In genomic region chr5:177374211-177374610, GRCh38 we compare ENCODE assay signal across 22 cellular contexts. TPM values are rescaled to one million over a fixed set of nuclear protein-coding genes. Genes with fewer than 3 reads are reported as not detected.
DNase-seq lines count a peak whose midpoint lies in the region; ATAC-seq, FAIRE-seq and TF ChIP-seq lines count a peak whose summit lies in the region.
"Had no signal": no experiment of that assay in that cellular context is flagged by ENCODE, and none has a peak within 500 bp of the region (broad histone marks: within the 10 kb centered on the region; RNA-seq: fewer than 3 reads in every experiment).

No MANE protein-coding gene starts in this region.

- H3K9me1 ChIP-seq in keratinocyte (ENCODE audit: control insufficient read depth, extremely low read depth, insufficient read depth, low read length) = peaks cover 2% of the 10 kb centered on the region

- no peaks in the 10 kb centered on the region for H3K27me3 Mint-ChIP-seq in CD4-positive, CD25-positive, alpha-beta regulatory T cell
- no peaks in the 10 kb centered on the region for H3K27me3 Mint-ChIP-seq in activated T-helper 1 cell treated with anti-CD3 and anti-CD28 coated beads, Interleukin-12 subunit alpha, Interleukin-12 subunit beta, Interleukin-2, Interleukin-4 antibody, amounts not matched to agents 30 ng/mL and 10 ng/mL and 1 ng/mL, durations not matched to agents 14 hours and 24 hours and 36 hours (ENCODE audit: insufficient read depth)

- TF ChIP-seq CTCF in 22Rv1 (IDR thresholded peaks at IDR 0.05) = no peak
- no peak for TF ChIP-seq CTCF in keratinocyte (optimal IDR thresholded peaks at IDR 0.05 in 1 of 3, IDR thresholded peaks at IDR 0.05 in 1 of 3, conservative IDR thresholded peaks at IDR 0.05 in 1 of 3; ENCODE audit: extremely low read depth in 1 of 3, insufficient read depth in 2 of 3, low read length in 3 of 3)
- TF ChIP-seq CTCF in dorsolateral prefrontal cortex (IDR thresholded peaks at IDR 0.05 in 54 of 56, conservative IDR thresholded peaks at IDR 0.05 in 2 of 56; ENCODE audit: low read depth in 1 of 56, partially characterized antibody in 56 of 56) = no peak

- intact Hi-C loops in activated T-helper 1 cell treated with anti-CD3 and anti-CD28 coated beads, Interleukin-12 subunit alpha, Interleukin-12 subunit beta, Interleukin-2, Interleukin-4 antibody, amounts not matched to agents 30 ng/mL and 10 ng/mL and 1 ng/mL, durations not matched to agents 14 hours and 24 hours and 36 hours (cut with micrococcal nuclease) = no loop called here
- intact Hi-C loops in dorsolateral prefrontal cortex (cut with DNase I) = no loop called here

- no peaks in the 10 kb centered on the region for H3K79me2 ChIP-seq in keratinocyte (ENCODE audit: control insufficient read depth, insufficient read depth, low read length)

- no peak for DNase-seq in CD4-positive, CD25-positive, alpha-beta regulatory T cell
- DNase-seq in activated T-helper 1 cell treated with anti-CD3 and anti-CD28 coated beads, Interleukin-12 subunit alpha, Interleukin-12 subunit beta, Interleukin-2, Interleukin-4 antibody, amounts not matched to agents 30 ng/mL and 10 ng/mL and 1 ng/mL, durations not matched to agents 14 hours and 24 hours and 36 hours (ENCODE audit: low spot score) = no peak
- DNase-seq in keratinocyte (ENCODE audit: low read depth, low spot score) = no peak
- DNase-seq in dorsolateral prefrontal cortex = no peak
- DNase-seq: body of pancreas; cortex of kidney; GF-D8; left colon; NCI-H1048; NCI-H2081; occipital lobe; right cardiac atrium; RPMI8226; stimulated activated CD4-positive, alpha-beta T cell treated with anti-CD3 and anti-CD28 coated beads, Interleukin-2, amount 100 ng/mL, for 24 hours had no signal

- H3K4me2 ChIP-seq in keratinocyte (ENCODE audit: control insufficient read depth, extremely low read depth, insufficient read depth, low read depth, low read length) = peak overlapping the region; percentile 70

- H3K36me3 Mint-ChIP-seq in CD4-positive, CD25-positive, alpha-beta regulatory T cell = peaks cover 3% of the 10 kb centered on the region
- H3K36me3 Mint-ChIP-seq in activated T-helper 1 cell treated with anti-CD3 and anti-CD28 coated beads, Interleukin-12 subunit alpha, Interleukin-12 subunit beta, Interleukin-2, Interleukin-4 antibody, amounts not matched to agents 30 ng/mL and 10 ng/mL and 1 ng/mL, durations not matched to agents 14 hours and 24 hours and 36 hours (ENCODE audit: low read depth) = peaks cover 8% of the 10 kb centered on the region

- H3K27me3 ChIP-seq in CD4-positive, CD25-positive, alpha-beta regulatory T cell (ENCODE audit: control insufficient read depth, insufficient read depth, low read length) = no peaks in the 10 kb centered on the region
- no peaks in the 10 kb centered on the region for H3K27me3 ChIP-seq in keratinocyte (ENCODE audit: control insufficient read depth, extremely low read depth, insufficient read depth, low read length)
- peaks cover 0 to 19% (median 0%) of the 10 kb centered on the region in 45 donors for H3K27me3 ChIP-seq in dorsolateral prefrontal cortex
- H3K27me3 ChIP-seq: body of pancreas had no signal

- peak overlapping the region; percentile 49 for H2AFZ ChIP-seq in keratinocyte (ENCODE audit: control insufficient read depth, low read length)

- peaks cover 7 to 66% (median 23%) of the 10 kb centered on the region in 4 donors for H3K4me1 Mint-ChIP-seq in CD4-positive, CD25-positive, alpha-beta regulatory T cell
- H3K4me1 Mint-ChIP-seq in activated T-helper 1 cell treated with anti-CD3 and anti-CD28 coated beads, Interleukin-12 subunit alpha, Interleukin-12 subunit beta, Interleukin-2, Interleukin-4 antibody, amounts not matched to agents 30 ng/mL and 10 ng/mL and 1 ng/mL, durations not matched to agents 14 hours and 24 hours and 36 hours (ENCODE audit: low read depth) = peaks cover 44% of the 10 kb centered on the region

- peaks cover 16% of the 10 kb centered on the region for H3K36me3 ChIP-seq in CD4-positive, CD25-positive, alpha-beta regulatory T cell (ENCODE audit: control insufficient read depth, insufficient read depth, low read length)
- peaks cover 0 to 4% of the 10 kb centered on the region in 2 experiments for H3K36me3 ChIP-seq in keratinocyte (ENCODE audit: control insufficient read depth in 2 of 2, extremely low read depth in 1 of 2, insufficient read depth in 2 of 2, low read length in 2 of 2)

- no peak for ATAC-seq in CD4-positive, CD25-positive, alpha-beta regulatory T cell (ENCODE audit: low read depth in 2 of 2)
- ATAC-seq in GM21423 (IDR thresholded peaks at IDR 0.05; ENCODE audit: unreplicated experiment) = no peak
- no peak for ATAC-seq in HG03439 (IDR thresholded peaks at IDR 0.05; ENCODE audit: unreplicated experiment)
- ATAC-seq: body of pancreas, GM12878, left colon, right cardiac atrium had no signal

- H3K9me3 ChIP-seq in CD4-positive, CD25-positive, alpha-beta regulatory T cell (ENCODE audit: control insufficient read depth in 2 of 2, low read length in 2 of 2) = no peaks in the 10 kb centered on the region
- H3K9me3 ChIP-seq in keratinocyte (ENCODE audit: control insufficient read depth, low read depth, low read length) = no peaks in the 10 kb centered on the region
- H3K9me3 ChIP-seq: body of pancreas had no signal

- H3K27ac ChIP-seq in 22Rv1 = peak overlapping the region; percentile 15; the same call in 1 of the 2 replicates
- H3K27ac ChIP-seq in CD4-positive, CD25-positive, alpha-beta regulatory T cell (ENCODE audit: insufficient read depth, low read length, poor library complexity, severe bottlenecking) = peak overlapping the region; percentile 69
- no peak overlapping the region for H3K27ac ChIP-seq in keratinocyte (ENCODE audit: control insufficient read depth, insufficient read depth, low read length)
- H3K27ac ChIP-seq in dorsolateral prefrontal cortex = no peak overlapping the region
- H3K27ac ChIP-seq: body of pancreas had no signal

- FAIRE-seq in keratinocyte (lab: Jason Lieb, UNC) = peak; percentile 74
- FAIRE-seq: GM12878 had no signal

- peak overlapping the region; percentile 85 to 93 (median 86) for H3K27ac Mint-ChIP-seq in CD4-positive, CD25-positive, alpha-beta regulatory T cell
- H3K27ac Mint-ChIP-seq in activated T-helper 1 cell treated with anti-CD3 and anti-CD28 coated beads, Interleukin-12 subunit alpha, Interleukin-12 subunit beta, Interleukin-2, Interleukin-4 antibody, amounts not matched to agents 30 ng/mL and 10 ng/mL and 1 ng/mL, durations not matched to agents 14 hours and 24 hours and 36 hours = peak overlapping the region; percentile 20

- no peak overlapping the region for H3K4me3 ChIP-seq in CD4-positive, CD25-positive, alpha-beta regulatory T cell (ENCODE audit: low read depth, low read length)
- peak overlapping the region in 2 of 3 experiments; percentile 27 to 32 for H3K4me3 ChIP-seq in keratinocyte (ENCODE audit: control insufficient read depth in 2 of 3, extremely low read depth in 1 of 3, insufficient read depth in 2 of 3, low read depth in 1 of 3, low read length in 3 of 3)
- H3K4me3 ChIP-seq in dorsolateral prefrontal cortex = no peak overlapping the region
- H3K4me3 ChIP-seq: body of pancreas, GM12878 had no signal

- dilution Hi-C loops in keratinocyte (cut with MboI; ENCODE audit: extremely low pct_ligation_motif_present, low sequenced_read_pairs) = no loop called here

- H3K4me1 ChIP-seq in CD4-positive, CD25-positive, alpha-beta regulatory T cell (ENCODE audit: control insufficient read depth, insufficient read depth, low read length, poor library complexity, severe bottlenecking) = peaks cover 54% of the 10 kb centered on the region
- peaks cover 35% of the 10 kb centered on the region for H3K4me1 ChIP-seq in keratinocyte (ENCODE audit: control insufficient read depth, extremely low read depth, insufficient read depth, low read length)

- H4K20me1 ChIP-seq in keratinocyte (ENCODE audit: control insufficient read depth, extremely low read depth, insufficient read depth, low read length) = no peaks in the 10 kb centered on the region

- no peaks in the 10 kb centered on the region for H3K9me3 Mint-ChIP-seq in CD4-positive, CD25-positive, alpha-beta regulatory T cell
- no peaks in the 10 kb centered on the region for H3K9me3 Mint-ChIP-seq in activated T-helper 1 cell treated with anti-CD3 and anti-CD28 coated beads, Interleukin-12 subunit alpha, Interleukin-12 subunit beta, Interleukin-2, Interleukin-4 antibody, amounts not matched to agents 30 ng/mL and 10 ng/mL and 1 ng/mL, durations not matched to agents 14 hours and 24 hours and 36 hours

- H3K9ac ChIP-seq in keratinocyte (ENCODE audit: control insufficient read depth, extremely low read depth, insufficient read depth, low read length) = no peak overlapping the region

- peak overlapping the region; percentile 19 to 68 (median 49) for H3K4me3 Mint-ChIP-seq in CD4-positive, CD25-positive, alpha-beta regulatory T cell
- H3K4me3 Mint-ChIP-seq in activated T-helper 1 cell treated with anti-CD3 and anti-CD28 coated beads, Interleukin-12 subunit alpha, Interleukin-12 subunit beta, Interleukin-2, Interleukin-4 antibody, amounts not matched to agents 30 ng/mL and 10 ng/mL and 1 ng/mL, durations not matched to agents 14 hours and 24 hours and 36 hours = no peak overlapping the region

RNA-seq across cellular contexts. Expression of gene SLC34A1, which starts 10.0 kb away (rescaled TPM):
- 0.20 TPM for total RNA-seq in CD4-positive, CD25-positive, alpha-beta regulatory T cell
- not detected for polyA plus RNA-seq in CD4-positive, CD25-positive, alpha-beta regulatory T cell
- 0.26 TPM in 1 of 2 replicates, not detected in the other for total RNA-seq in activated T-helper 1 cell treated with anti-CD3 and anti-CD28 coated beads, Interleukin-12 subunit alpha, Interleukin-12 subunit beta, Interleukin-2, Interleukin-4 antibody, amounts not matched to agents 30 ng/mL and 10 ng/mL and 1 ng/mL, durations not matched to agents 14 hours and 24 hours and 36 hours
- polyA plus RNA-seq in keratinocyte = 0.02 to 0.07 TPM (median 0.06 TPM) in 3 replicates
- not detected for polyA plus RNA-seq in keratinocyte (2011; ENCODE audit: low read depth)
- 0.04 TPM in 1 of 2 replicates, not detected in the other for polyA plus RNA-seq in keratinocyte (2011; cell fraction: cytosol; rRNA removed)
- 0.11 and 0.13 TPM in 2 replicates for polyA plus RNA-seq in keratinocyte (2011; cell fraction: nucleus; rRNA removed)
- 0.06 TPM in 1 of 2 replicates, not detected in the other for polyA plus RNA-seq in keratinocyte (2012; ENCODE audit: low replicate concordance)
- 0.22 to 0.30 TPM in 2 of 3 replicates, not detected in the other for polyA minus RNA-seq in keratinocyte
- not detected for polyA minus RNA-seq in keratinocyte (2011; cell fraction: cytosol; rRNA and poly(A)+ RNA removed)
- polyA minus RNA-seq in keratinocyte (2011; cell fraction: nucleus; rRNA and poly(A)+ RNA removed) = 0.32 and 0.47 TPM in 2 replicates
- not detected for total RNA-seq in dorsolateral prefrontal cortex
- total RNA-seq: body of pancreas, epithelial cell of proximal tubule, left colon, NCI-H460, occipital lobe, right cardiac atrium had no signal
- polyA plus RNA-seq: BJ, right cardiac atrium had no signal

RNA-seq across cellular contexts. Expression of gene RGS14, which starts 16.5 kb away (rescaled TPM):
- total RNA-seq in CD4-positive, CD25-positive, alpha-beta regulatory T cell = 93.3 TPM
- 10 to 100 TPM; 40.1 to 59.8 (median 52.7) TPM for polyA plus RNA-seq in CD4-positive, CD25-positive, alpha-beta regulatory T cell
- total RNA-seq in activated T-helper 1 cell treated with anti-CD3 and anti-CD28 coated beads, Interleukin-12 subunit alpha, Interleukin-12 subunit beta, Interleukin-2, Interleukin-4 antibody, amounts not matched to agents 30 ng/mL and 10 ng/mL and 1 ng/mL, durations not matched to agents 14 hours and 24 hours and 36 hours = 37.8 and 41.3 TPM in 2 replicates
- 8.6 to 10.6 TPM (median 9.3 TPM) in 3 replicates for polyA plus RNA-seq in keratinocyte
- polyA plus RNA-seq in keratinocyte (2011; ENCODE audit: low read depth) = 1.1 TPM
- polyA plus RNA-seq in keratinocyte (2011; cell fraction: cytosol; rRNA removed) = 5.3 and 14.2 TPM in 2 replicates
- polyA plus RNA-seq in keratinocyte (2011; cell fraction: nucleus; rRNA removed) = 12.9 and 17.9 TPM in 2 replicates
- polyA plus RNA-seq in keratinocyte (2012; ENCODE audit: low replicate concordance) = 3.5 and 10.1 TPM in 2 replicates
- polyA minus RNA-seq in keratinocyte = 3.4 to 13.1 TPM (median 5.4 TPM) in 3 replicates
- 10.2 TPM for polyA minus RNA-seq in keratinocyte (2011; cell fraction: cytosol; rRNA and poly(A)+ RNA removed)
- 4.0 and 5.9 TPM in 2 replicates for polyA minus RNA-seq in keratinocyte (2011; cell fraction: nucleus; rRNA and poly(A)+ RNA removed)
- total RNA-seq in dorsolateral prefrontal cortex = 10 to 100 TPM in 117 of 120 experiments, 1 to 10 TPM in 3; 3.8 to 52.2 (median 23.9) TPM

RNA-seq across cellular contexts. Expression of gene LMAN2, which starts 22.7 kb away (rescaled TPM):
- 77.9 TPM for total RNA-seq in CD4-positive, CD25-positive, alpha-beta regulatory T cell
- polyA plus RNA-seq in CD4-positive, CD25-positive, alpha-beta regulatory T cell = 100 to 1,000 TPM; 227 to 289 (median 240) TPM
- total RNA-seq in activated T-helper 1 cell treated with anti-CD3 and anti-CD28 coated beads, Interleukin-12 subunit alpha, Interleukin-12 subunit beta, Interleukin-2, Interleukin-4 antibody, amounts not matched to agents 30 ng/mL and 10 ng/mL and 1 ng/mL, durations not matched to agents 14 hours and 24 hours and 36 hours = 108 and 118 TPM in 2 replicates
- polyA plus RNA-seq in keratinocyte = 105 to 147 TPM (median 146 TPM) in 3 replicates
- 123 TPM for polyA plus RNA-seq in keratinocyte (2011; ENCODE audit: low read depth)
- polyA plus RNA-seq in keratinocyte (2011; cell fraction: cytosol; rRNA removed) = 97.8 and 116 TPM in 2 replicates
- polyA plus RNA-seq in keratinocyte (2011; cell fraction: nucleus; rRNA removed) = 203 and 245 TPM in 2 replicates
- polyA plus RNA-seq in keratinocyte (2012; ENCODE audit: low replicate concordance) = 87.3 and 153 TPM in 2 replicates
- 165 to 210 TPM (median 166 TPM) in 3 replicates for polyA minus RNA-seq in keratinocyte
- polyA minus RNA-seq in keratinocyte (2011; cell fraction: cytosol; rRNA and poly(A)+ RNA removed) = 248 TPM
- polyA minus RNA-seq in keratinocyte (2011; cell fraction: nucleus; rRNA and poly(A)+ RNA removed) = 118 and 135 TPM in 2 replicates
- total RNA-seq in dorsolateral prefrontal cortex = 10 to 100 TPM; 37.8 to 73.4 (median 52.2) TPM

RNA-seq across cellular contexts. Expression of gene PFN3, which starts 26.2 kb away (rescaled TPM):
- not detected for total RNA-seq in CD4-positive, CD25-positive, alpha-beta regulatory T cell
- not detected for polyA plus RNA-seq in CD4-positive, CD25-positive, alpha-beta regulatory T cell
- not detected in 2 replicates for total RNA-seq in activated T-helper 1 cell treated with anti-CD3 and anti-CD28 coated beads, Interleukin-12 subunit alpha, Interleukin-12 subunit beta, Interleukin-2, Interleukin-4 antibody, amounts not matched to agents 30 ng/mL and 10 ng/mL and 1 ng/mL, durations not matched to agents 14 hours and 24 hours and 36 hours
- polyA plus RNA-seq in keratinocyte = not detected in 3 replicates
- polyA plus RNA-seq in keratinocyte (2011; ENCODE audit: low read depth) = not detected
- not detected in 2 replicates for polyA plus RNA-seq in keratinocyte (2011; cell fraction: cytosol; rRNA removed)
- not detected in 2 replicates for polyA plus RNA-seq in keratinocyte (2011; cell fraction: nucleus; rRNA removed)
- polyA plus RNA-seq in keratinocyte (2012; ENCODE audit: low replicate concordance) = not detected in 2 replicates
- not detected in 3 replicates for polyA minus RNA-seq in keratinocyte
- not detected for polyA minus RNA-seq in keratinocyte (2011; cell fraction: cytosol; rRNA and poly(A)+ RNA removed)
- polyA minus RNA-seq in keratinocyte (2011; cell fraction: nucleus; rRNA and poly(A)+ RNA removed) = not detected in 2 replicates
- total RNA-seq in dorsolateral prefrontal cortex = not detected
- total RNA-seq: body of pancreas, epithelial cell of proximal tubule, GM12878, left colon, mononuclear cell, NCI-H460, occipital lobe, right cardiac atrium had no signal
- polyA plus RNA-seq: BJ, GM12878, right cardiac atrium had no signal

RNA-seq across cellular contexts. Expression of gene F12, which starts 35.2 kb away (rescaled TPM):
- total RNA-seq in CD4-positive, CD25-positive, alpha-beta regulatory T cell = 0.35 TPM
- under 1 TPM in 3 of 4 donors, not detected in 1; 0.16 to 0.94 (median 0.20) TPM for polyA plus RNA-seq in CD4-positive, CD25-positive, alpha-beta regulatory T cell
- total RNA-seq in activated T-helper 1 cell treated with anti-CD3 and anti-CD28 coated beads, Interleukin-12 subunit alpha, Interleukin-12 subunit beta, Interleukin-2, Interleukin-4 antibody, amounts not matched to agents 30 ng/mL and 10 ng/mL and 1 ng/mL, durations not matched to agents 14 hours and 24 hours and 36 hours = 1.3 and 2.2 TPM in 2 replicates
- 6.0 to 11.2 TPM (median 7.7 TPM) in 3 replicates for polyA plus RNA-seq in keratinocyte
- polyA plus RNA-seq in keratinocyte (2011; ENCODE audit: low read depth) = 2.1 TPM
- 6.1 and 18.8 TPM in 2 replicates for polyA plus RNA-seq in keratinocyte (2011; cell fraction: cytosol; rRNA removed)
- polyA plus RNA-seq in keratinocyte (2011; cell fraction: nucleus; rRNA removed) = 5.3 and 8.8 TPM in 2 replicates
- polyA plus RNA-seq in keratinocyte (2012; ENCODE audit: low replicate concordance) = 13.5 and 15.7 TPM in 2 replicates
- 2.7 to 6.3 TPM (median 2.9 TPM) in 3 replicates for polyA minus RNA-seq in keratinocyte
- 20.7 TPM for polyA minus RNA-seq in keratinocyte (2011; cell fraction: cytosol; rRNA and poly(A)+ RNA removed)
- 3.8 and 4.1 TPM in 2 replicates for polyA minus RNA-seq in keratinocyte (2011; cell fraction: nucleus; rRNA and poly(A)+ RNA removed)
- total RNA-seq in dorsolateral prefrontal cortex = 10 to 100 TPM in 15 of 120 experiments, 1 to 10 TPM in 105; 1.8 to 14.5 (median 7.5) TPM

Comparison
In these comparisons a context has a peak if more than half of its experiments do, and no peak if none do; other contexts are left out.
1. H3K27ac ChIP-seq: peak in 22Rv1 (single experiment) and CD4-positive, CD25-positive, alpha-beta regulatory T cell (single experiment); none in keratinocyte (single experiment) and dorsolateral prefrontal cortex (0 of 59).
2. H3K4me3 ChIP-seq: peak in keratinocyte (2 of 3); none in CD4-positive, CD25-positive, alpha-beta regulatory T cell (single experiment) and dorsolateral prefrontal cortex (0 of 59).